ENCODE assay signal across 8 cellular contexts in genomic region chr13:110705356-110705825, GRCh38. TPM values are rescaled to one million over a fixed set of nuclear protein-coding genes. Genes with fewer than 3 reads are reported as not detected.
DNase-seq lines count a peak whose midpoint lies in the region; ATAC-seq, FAIRE-seq and TF ChIP-seq lines count a peak whose summit lies in the region.

No MANE protein-coding gene starts in this region.

- H3K9ac ChIP-seq in OCI-LY1 (ENCODE audit: low read length) (peak overlapping the region; percentile 92), H1 (replicated peaks in 1 of 4; ENCODE audit: extremely low read depth in 1 of 4, low read depth in 3 of 4, low read length in 3 of 4) (peak overlapping the region; percentile 71 to 85 (median 75))

- peaks cover 8% of the 10 kb centered on the region for H3K23me2 ChIP-seq in H1 (ENCODE audit: low read depth, low read length)

- H3K4me2 ChIP-seq in OCI-LY1 (ENCODE audit: low read length) = peak overlapping the region; percentile 93
- peak overlapping the region; percentile 56 to 78 for H3K4me2 ChIP-seq in H1 (ENCODE audit: insufficient read depth in 1 of 2, low read depth in 2 of 2, low read length in 2 of 2)

- H2BK20ac ChIP-seq in H1 (ENCODE audit: low read length) = no peak overlapping the region

- CTCF ChIA-PET in CD8-positive, alpha-beta memory T cell (lab: Charles Lee) = interaction anchor here (0.6 to 1.7 kb wide), 4 partner anchors 13 to 113 kb away, joined by 3 to 7 read pairs (median 4); no protein-coding TSS in a partner anchor
- CTCF ChIA-PET in H1 (lab: Charles Lee; ENCODE audit: partially characterized antibody) = interaction anchor here (1.3 to 4.3 kb wide), 3 partner anchors 21 to 39 kb away, joined by 3 to 13 read pairs (median 4); no protein-coding TSS in a partner anchor

- H2BK12ac ChIP-seq in H1 (ENCODE audit: low read depth, low read length) = no peak overlapping the region

- H4K20me1 ChIP-seq in OCI-LY1 (ENCODE audit: insufficient read depth, low read length) (no peaks in the 10 kb centered on the region), H1 (replicated peaks in 1 of 2; ENCODE audit: control insufficient read depth in 1 of 2, insufficient read depth in 2 of 2, low read length in 2 of 2) (peaks cover 0 to 5% of the 10 kb centered on the region in 2 experiments)

- H2BK120ac ChIP-seq in H1 (replicated peaks; ENCODE audit: low read depth, low read length) = no peak overlapping the region

- no peak for TF ChIP-seq EP300 in H1 (IDR thresholded peaks at IDR 0.05; ENCODE audit: borderline replicate concordance in 1 of 2, low read depth in 2 of 2, low read length in 2 of 2)

- H2BK5ac ChIP-seq in H1 (ENCODE audit: low read depth, low read length) = no peak overlapping the region

- peaks cover 7% of the 10 kb centered on the region for H3K36me3 ChIP-seq in CD8-positive, alpha-beta memory T cell (ENCODE audit: insufficient read depth, low read length)
- H3K36me3 ChIP-seq in OCI-LY1 (ENCODE audit: insufficient read depth, low read length) (peaks cover 38% of the 10 kb centered on the region), H1 (ENCODE audit: control insufficient read depth in 2 of 4, insufficient read depth in 4 of 4, low read length in 3 of 4) (peaks cover 0 to 11% (median 6%) of the 10 kb centered on the region in 4 experiments; a peak in 4 of 8 replicates), neuron (ENCODE audit: insufficient read depth, low read length) (peaks cover 34% of the 10 kb centered on the region)

- no peak for TF ChIP-seq POLR2A in H1 (IDR thresholded peaks at IDR 0.05; ENCODE audit: control extremely low read depth in 1 of 2, low read depth in 2 of 2, low read length in 2 of 2)

- WGBS in H1 (ENCODE audit: extremely low coverage in 1 of 2, insufficient coverage in 1 of 2, insufficient read length in 1 of 2, insufficient replicate concordance in 2 of 2, low coverage in 1 of 2, low lambda C conversion rate in 2 of 2, missing lambda C conversion rate in 1 of 2), 2 experiments = 9% methylated on average over 12 of the region's 12 CpGs; no CpG with 5 or more reads in 1 of the 2 experiments

- no peak overlapping the region for H3K4ac ChIP-seq in H1 (replicated peaks; ENCODE audit: insufficient read length, low read depth, low read length)

- TF ChIP-seq CTCF in OCI-LY1 (IDR thresholded peaks at IDR 0.05; ENCODE audit: low read length) (no peak), H1 (IDR thresholded peaks at IDR 0.05; ENCODE audit: control extremely low read depth in 1 of 3, insufficient read depth in 1 of 3, low read depth in 1 of 3, low read length in 3 of 3) (no peak)

- no peaks in the 10 kb centered on the region for H3K9me3 ChIP-seq in CD8-positive, alpha-beta memory T cell (ENCODE audit: low read length)
- H3K9me3 ChIP-seq in OCI-LY1 (ENCODE audit: low read length) = no peaks in the 10 kb centered on the region
- H3K9me3 ChIP-seq in H1 (ENCODE audit: insufficient read depth in 2 of 2, low read depth in 1 of 2, low read length in 1 of 2) = no peaks in the 10 kb centered on the region
- no peaks in the 10 kb centered on the region for H3K9me3 ChIP-seq in neuron (ENCODE audit: low read length)

- H3F3A ChIP-seq in OCI-LY1 (ENCODE audit: insufficient read depth, low read length) = peaks cover 10% of the 10 kb centered on the region

- peak overlapping the region; percentile 74 for H3K56ac ChIP-seq in H1 (replicated peaks; ENCODE audit: insufficient read length, low read depth, low read length)

- H3K79me2 ChIP-seq in OCI-LY1 (ENCODE audit: insufficient read depth, low read length) (peaks cover 15% of the 10 kb centered on the region), H1 (ENCODE audit: control insufficient read depth in 1 of 2, insufficient read depth in 2 of 2, low read length in 2 of 2) (peaks cover 0 to 10% of the 10 kb centered on the region in 2 experiments; a peak in 2 of 4 replicates)

- H3K27ac Mint-ChIP-seq in CD8-positive, alpha-beta memory T cell = peak overlapping the region; percentile 64 to 93 (median 88)

- H2BK15ac ChIP-seq in H1 (ENCODE audit: low read length) = no peak overlapping the region

- no peak for TF ChIP-seq RAD21 in H1 (IDR thresholded peaks at IDR 0.05 in 1 of 2, conservative IDR thresholded peaks at IDR 0.05 in 1 of 2; ENCODE audit: low read depth in 2 of 2, low read length in 2 of 2)

- H3K23ac ChIP-seq in H1 (ENCODE audit: insufficient read length) = no peak overlapping the region

- H3K18ac ChIP-seq in H1 (ENCODE audit: extremely low read depth, low read length) = peak overlapping the region; percentile 81; the same call in 1 of the 2 replicates

- H3K27me3 ChIP-seq in CD8-positive, alpha-beta memory T cell (ENCODE audit: insufficient read depth, low read length, poor library complexity, severe bottlenecking) = no peaks in the 10 kb centered on the region
- H3K27me3 ChIP-seq in OCI-LY1 (ENCODE audit: insufficient read depth, low read length) (no peaks in the 10 kb centered on the region), H1 (replicated peaks in 1 of 4; ENCODE audit: control insufficient read depth in 3 of 4, extremely low read depth in 1 of 4, insufficient read depth in 3 of 4, low read length in 3 of 4) (no peaks in the 10 kb centered on the region), neuron (ENCODE audit: insufficient read depth, low read length) (no peaks in the 10 kb centered on the region)

- H3K14ac ChIP-seq in H1 (ENCODE audit: insufficient read length) = no peak overlapping the region

- no peak for DNase-seq in CD8-positive, alpha-beta memory T cell
- DNase-seq in H1 (ENCODE audit: low read depth in 1 of 2, low spot score in 2 of 2) (no peak), OCI-M2 (lab: John Stamatoyannopoulos, UW; ENCODE audit: unreplicated experiment) (no peak), DMS114 treated with DMSO at 0.1 percent for 48 hours (lab: John Stamatoyannopoulos, UW; ENCODE audit: unreplicated experiment) (no peak)

- H3K79me1 ChIP-seq in H1 (ENCODE audit: low read depth, low read length) = peaks cover 10% of the 10 kb centered on the region

- peaks cover 0 to 30% (median 5%) of the 10 kb centered on the region in 3 donors for H3K36me3 Mint-ChIP-seq in CD8-positive, alpha-beta memory T cell

- H3K27me3 Mint-ChIP-seq in CD8-positive, alpha-beta memory T cell = no peaks in the 10 kb centered on the region

- H3K9me3 Mint-ChIP-seq in CD8-positive, alpha-beta memory T cell = no peaks in the 10 kb centered on the region

- FAIRE-seq in H1 (lab: Jason Lieb, UNC) = no peak

- peak overlapping the region; percentile 89 to 96 (median 93) for H3K4me3 Mint-ChIP-seq in CD8-positive, alpha-beta memory T cell

- ATAC-seq in HG02852 (IDR thresholded peaks at IDR 0.05; ENCODE audit: unreplicated experiment) = no peak
- ATAC-seq in GM19023 (IDR thresholded peaks at IDR 0.05; ENCODE audit: unreplicated experiment) = no peak

- H3K4me1 Mint-ChIP-seq in CD8-positive, alpha-beta memory T cell = peaks cover 35 to 59% (median 47%) of the 10 kb centered on the region in 3 donors

- H4K91ac ChIP-seq in H1 (replicated peaks; ENCODE audit: insufficient read length, low read length) = no peak overlapping the region

- H3K4me1 ChIP-seq in CD8-positive, alpha-beta memory T cell (ENCODE audit: insufficient read depth, low read length) = peaks cover 25% of the 10 kb centered on the region
- peaks cover 46% of the 10 kb centered on the region for H3K4me1 ChIP-seq in OCI-LY1 (ENCODE audit: insufficient read depth, low read length, severe bottlenecking)
- H3K4me1 ChIP-seq in H1 (replicated peaks in 1 of 4; ENCODE audit: control insufficient read depth in 3 of 4, insufficient read depth in 4 of 4, low read length in 3 of 4) = peaks cover 0 to 14% (median 6%) of the 10 kb centered on the region in 4 experiments; a peak in 4 of 7 replicates
- H3K4me1 ChIP-seq in neuron (ENCODE audit: insufficient read depth, low read length) = peaks cover 17% of the 10 kb centered on the region

- peak overlapping the region; percentile 62 for H3K27ac ChIP-seq in CD8-positive, alpha-beta memory T cell (ENCODE audit: low read depth, low read length)
- peak overlapping the region; percentile 13 for H3K27ac ChIP-seq in OCI-LY1 (ENCODE audit: low read depth, low read length, poor library complexity, severe bottlenecking)
- peak overlapping the region; percentile 71; the same call in 1 of the 2 replicates for H3K27ac ChIP-seq in H1 (ENCODE audit: low read depth, low read length)

- no peak overlapping the region for H2AFZ ChIP-seq in OCI-LY1 (ENCODE audit: low read length)
- 0 out of 2 replicates have a peak overlapping the region, but pooled peaks have one; percentile 45 for H2AFZ ChIP-seq in H1 (ENCODE audit: low read length)
- H2AFZ ChIP-seq in neuron (ENCODE audit: low read depth, low read length) = peak overlapping the region; percentile 58

- H4K5ac ChIP-seq in H1 (ENCODE audit: insufficient read length, low read depth, low read length) = no peak overlapping the region

- H3K9me2 ChIP-seq in OCI-LY1 (ENCODE audit: low read depth, low read length) = no peaks in the 10 kb centered on the region

- POLR2A ChIA-PET in CD8-positive, alpha-beta memory T cell (lab: Charles Lee) = interaction anchor here (1.2 to 2.3 kb wide), 2 partner anchors 9 to 210 kb away, joined by 3 to 16 read pairs; partner anchors contain the start of gene ING1
- POLR2A ChIA-PET in H1 (lab: Charles Lee; ENCODE audit: partially characterized antibody) = interaction anchor here (0.5 to 6.5 kb wide), 5 partner anchors 10 to 208 kb away, joined by 3 to 43 read pairs (median 4); no protein-coding TSS in a partner anchor

- H3K4me3 ChIP-seq in CD8-positive, alpha-beta memory T cell (ENCODE audit: low read length) = peak overlapping the region; percentile 54
- peak overlapping the region; percentile 92 for H3K4me3 ChIP-seq in OCI-LY1 (ENCODE audit: low read depth, low read length, poor library complexity, severe bottlenecking)
- peak overlapping the region; percentile 66 to 96 (median 80) for H3K4me3 ChIP-seq in H1 (ENCODE audit: extremely low read depth in 1 of 4, insufficient read depth in 2 of 4, low read depth in 3 of 4, low read length in 4 of 4)
- peak overlapping the region; percentile 95 for H3K4me3 ChIP-seq in neuron (ENCODE audit: low read length)

- H2AK5ac ChIP-seq in H1 (ENCODE audit: low read depth, low read length) = no peak overlapping the region

- H4K8ac ChIP-seq in H1 (ENCODE audit: extremely low read depth, insufficient read depth, low read length) = no peak overlapping the region; the same call in 1 of the 2 replicates

RNA-seq across cellular contexts. Expression of gene CARS2, which starts 0.5 kb away (rescaled TPM):
- total RNA-seq in CD8-positive, alpha-beta memory T cell = 10 to 100 TPM; 84.5 to 84.9 TPM
- polyA plus RNA-seq in CD8-positive, alpha-beta memory T cell = 39.2 TPM
- 44.5 and 55.9 TPM in 2 replicates for total RNA-seq in H1 (2021; fragmentation: NEBNext Ultra II Directional; extraction: Animal tissue kit (Norgen Biotek cat#: 25700))
- polyA plus RNA-seq in H1 (2011; rRNA removed) = 47.7 and 87.9 TPM in 2 replicates
- 152 TPM for polyA plus RNA-seq in H1 (2011; cell fraction: cytosol; rRNA removed)
- polyA plus RNA-seq in H1 (2011; cell fraction: nucleus; rRNA removed) = 114 TPM
- 40.7 to 47.8 TPM (median 43.3 TPM) in 4 replicates for polyA plus RNA-seq in H1 (2012, experiment 1 of 2)
- 35.5 TPM for polyA plus RNA-seq in H1 (2012, experiment 2 of 2)
- 34.4 TPM for polyA plus RNA-seq in H1 (2013, experiment 1 of 2)
- 31.2 TPM for polyA plus RNA-seq in H1 (2013, experiment 2 of 2)
- 26.5 and 27.5 TPM in 2 replicates for polyA minus RNA-seq in H1 (2011; rRNA and poly(A)+ RNA removed)
- 29.7 TPM for polyA minus RNA-seq in H1 (2011; cell fraction: cytosol; rRNA and poly(A)+ RNA removed)
- 54.5 TPM for polyA minus RNA-seq in H1 (2011; cell fraction: nucleus; rRNA and poly(A)+ RNA removed)

RNA-seq across cellular contexts. Expression of gene ING1, which starts 8.1 kb away (rescaled TPM):
- total RNA-seq in CD8-positive, alpha-beta memory T cell = 10 to 100 TPM; 16.6 to 16.9 TPM
- polyA plus RNA-seq in CD8-positive, alpha-beta memory T cell = 18.5 TPM
- total RNA-seq in H1 (2021; fragmentation: NEBNext Ultra II Directional; extraction: Animal tissue kit (Norgen Biotek cat#: 25700)) = 26.6 and 28.6 TPM in 2 replicates
- 22.3 and 30.3 TPM in 2 replicates for polyA plus RNA-seq in H1 (2011; rRNA removed)
- 35.6 TPM for polyA plus RNA-seq in H1 (2011; cell fraction: cytosol; rRNA removed)
- polyA plus RNA-seq in H1 (2011; cell fraction: nucleus; rRNA removed) = 33.9 TPM
- 19.9 to 26.8 TPM (median 26.2 TPM) in 4 replicates for polyA plus RNA-seq in H1 (2012, experiment 1 of 2)
- polyA plus RNA-seq in H1 (2012, experiment 2 of 2) = 8.4 TPM
- 20.2 TPM for polyA plus RNA-seq in H1 (2013, experiment 1 of 2)
- 20.1 TPM for polyA plus RNA-seq in H1 (2013, experiment 2 of 2)
- 10.0 and 11.6 TPM in 2 replicates for polyA minus RNA-seq in H1 (2011; rRNA and poly(A)+ RNA removed)
- polyA minus RNA-seq in H1 (2011; cell fraction: cytosol; rRNA and poly(A)+ RNA removed) = 29.4 TPM
- 20.5 TPM for polyA minus RNA-seq in H1 (2011; cell fraction: nucleus; rRNA and poly(A)+ RNA removed)

Comparison
In these comparisons a context has a peak if more than half of its experiments do, and no peak if none do; other contexts are left out.
1. H3K27ac ChIP-seq: peak in every context shown above with its lines; median percentile 71 in H1; 62 in CD8-positive, alpha-beta memory T cell; 13 in OCI-LY1.